Comparison of ENCODE assay signal across 1 cellular context in the genomic region with DNA sequence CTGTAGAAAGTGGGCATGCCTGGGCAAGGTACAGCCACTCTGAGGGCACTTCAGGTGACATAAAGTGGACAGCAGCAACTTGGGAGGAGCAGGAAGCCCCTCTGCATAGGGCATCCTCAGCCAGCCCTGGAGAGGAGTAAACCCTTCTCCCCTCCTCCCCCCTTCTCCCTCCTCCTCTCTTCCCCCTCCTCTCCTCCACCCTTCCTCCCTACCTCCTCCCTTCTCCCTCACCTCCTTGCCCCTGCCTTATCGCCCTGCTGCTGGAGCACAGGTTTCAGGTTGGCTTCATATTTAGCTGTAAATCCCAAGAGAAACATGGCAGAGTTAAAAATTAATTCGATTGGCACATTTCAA.
TF ChIP-seq lines count a peak whose summit lies in the region.

No MANE protein-coding gene starts in this region.

TF ChIP-seq in WTC11, 78 proteins besides CTCF, POLR2A, EP300 and RAD21 (continued from another document):
- no peak; the same call in 1 of the 2 replicates for TF ChIP-seq ZNF263 (CRISPR knock-in tag; IDR thresholded peaks at IDR 0.05; ENCODE audit: low read depth)
- TF ChIP-seq, protein P1, sequence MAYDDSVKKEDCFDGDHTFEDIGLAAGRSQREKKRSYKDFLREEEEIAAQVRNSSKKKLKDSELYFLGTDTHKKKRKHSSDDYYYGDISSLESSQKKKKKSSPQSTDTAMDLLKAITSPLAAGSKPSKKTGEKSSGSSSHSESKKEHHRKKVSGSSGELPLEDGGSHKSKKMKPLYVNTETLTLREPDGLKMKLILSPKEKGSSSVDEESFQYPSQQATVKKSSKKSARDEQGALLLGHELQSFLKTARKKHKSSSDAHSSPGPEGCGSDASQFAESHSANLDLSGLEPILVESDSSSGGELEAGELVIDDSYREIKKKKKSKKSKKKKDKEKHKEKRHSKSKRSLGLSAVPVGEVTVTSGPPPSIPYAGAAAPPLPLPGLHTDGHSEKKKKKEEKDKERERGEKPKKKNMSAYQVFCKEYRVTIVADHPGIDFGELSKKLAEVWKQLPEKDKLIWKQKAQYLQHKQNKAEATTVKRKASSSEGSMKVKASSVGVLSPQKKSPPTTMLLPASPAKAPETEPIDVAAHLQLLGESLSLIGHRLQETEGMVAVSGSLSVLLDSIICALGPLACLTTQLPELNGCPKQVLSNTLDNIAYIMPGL (CRISPR knock-in tag; IDR thresholded peaks at IDR 0.05) = no peak
- TF ChIP-seq ZNF121 (CRISPR knock-in tag; IDR thresholded peaks at IDR 0.05) = no peak
- no peak for TF ChIP-seq ZNF416 (CRISPR knock-in tag; IDR thresholded peaks at IDR 0.05)
- TF ChIP-seq NR3C1 (CRISPR knock-in tag; conservative IDR thresholded peaks at IDR 0.05; ENCODE audit: low read depth) = no peak
- no peak for TF ChIP-seq ETV6 (CRISPR knock-in tag; IDR thresholded peaks at IDR 0.05)
- TF ChIP-seq, protein P2, sequence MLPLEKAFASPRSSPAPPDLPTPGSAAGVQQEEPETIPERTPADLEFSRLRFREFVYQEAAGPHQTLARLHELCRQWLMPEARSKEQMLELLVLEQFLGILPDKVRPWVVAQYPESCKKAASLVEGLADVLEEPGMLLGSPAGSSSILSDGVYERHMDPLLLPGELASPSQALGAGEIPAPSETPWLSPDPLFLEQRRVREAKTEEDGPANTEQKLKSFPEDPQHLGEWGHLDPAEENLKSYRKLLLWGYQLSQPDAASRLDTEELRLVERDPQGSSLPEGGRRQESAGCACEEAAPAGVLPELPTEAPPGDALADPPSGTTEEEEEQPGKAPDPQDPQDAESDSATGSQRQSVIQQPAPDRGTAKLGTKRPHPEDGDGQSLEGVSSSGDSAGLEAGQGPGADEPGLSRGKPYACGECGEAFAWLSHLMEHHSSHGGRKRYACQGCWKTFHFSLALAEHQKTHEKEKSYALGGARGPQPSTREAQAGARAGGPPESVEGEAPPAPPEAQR (CRISPR knock-in tag; IDR thresholded peaks at IDR 0.05) = no peak
- TF ChIP-seq FOXP1 (CRISPR knock-in tag; IDR thresholded peaks at IDR 0.05; ENCODE audit: borderline replicate concordance) = no peak
- TF ChIP-seq, protein P3, sequence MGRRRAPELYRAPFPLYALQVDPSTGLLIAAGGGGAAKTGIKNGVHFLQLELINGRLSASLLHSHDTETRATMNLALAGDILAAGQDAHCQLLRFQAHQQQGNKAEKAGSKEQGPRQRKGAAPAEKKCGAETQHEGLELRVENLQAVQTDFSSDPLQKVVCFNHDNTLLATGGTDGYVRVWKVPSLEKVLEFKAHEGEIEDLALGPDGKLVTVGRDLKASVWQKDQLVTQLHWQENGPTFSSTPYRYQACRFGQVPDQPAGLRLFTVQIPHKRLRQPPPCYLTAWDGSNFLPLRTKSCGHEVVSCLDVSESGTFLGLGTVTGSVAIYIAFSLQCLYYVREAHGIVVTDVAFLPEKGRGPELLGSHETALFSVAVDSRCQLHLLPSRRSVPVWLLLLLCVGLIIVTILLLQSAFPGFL (CRISPR knock-in tag; IDR thresholded peaks at IDR 0.05; ENCODE audit: borderline replicate concordance) = no peak
- no peak for TF ChIP-seq GRHL2 (CRISPR knock-in tag; IDR thresholded peaks at IDR 0.05; ENCODE audit: insufficient replicate concordance, severe bottlenecking)
